Comparison of ENCODE assay signal across 15 cellular contexts in the genomic region with DNA sequence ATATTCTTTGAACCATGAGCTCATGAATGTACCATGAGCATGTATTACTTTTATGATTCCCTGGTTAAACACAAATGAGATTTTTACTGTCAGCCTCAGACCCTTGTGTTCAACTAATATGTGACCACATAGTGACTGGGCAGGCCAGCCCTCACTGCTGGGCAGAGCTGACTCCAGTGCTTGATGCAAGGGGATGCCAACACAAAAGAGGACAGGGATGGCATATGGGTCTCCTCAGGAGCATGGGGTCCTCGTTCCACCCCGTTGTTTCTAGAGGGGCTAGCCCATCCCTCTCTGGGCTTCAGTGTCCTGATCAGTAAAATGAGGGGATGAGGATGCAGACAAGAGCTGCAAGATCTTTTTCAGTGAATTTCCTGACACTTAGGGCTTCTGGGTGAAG. TPM values are rescaled to one million over a fixed set of nuclear protein-coding genes. Genes with fewer than 3 reads are reported as not detected.
A peak's percentile ranks its signal among the peaks of the same experiment; 100 is the strongest.
DNase-seq lines count a peak whose midpoint lies in the region; ATAC-seq and TF ChIP-seq lines count a peak whose summit lies in the region.
"Had no signal": no experiment of that assay in that cellular context is flagged by ENCODE, and none has a peak within 500 bp of the region (broad histone marks: within the 10 kb centered on the region; RNA-seq: fewer than 3 reads in every experiment).

No MANE protein-coding gene starts in this region.

- H3F3A ChIP-seq in GM23338 (replicated peaks; ENCODE audit: low read depth), result no peaks in the 10 kb centered on the region

- H3K4me1 ChIP-seq in BLaER1 treated with 17β-estradiol and CSF1 and Interleukin-3, amounts not matched to agents 10 nM and 100 nM, result peaks cover 37 to 67% (median 48%) of the 10 kb centered on the region in 10 experiments
- H3K4me1 ChIP-seq in GM23338 (ENCODE audit: insufficient read depth), result peaks cover 44% of the 10 kb centered on the region

- DNase-seq in GM23338 (ENCODE audit: low spot score), result no peak
- no peak for DNase-seq in neural crest cell (ENCODE audit: low read depth, low spot score)
- no peak for DNase-seq in AG08396 (ENCODE audit: low spot score)
- no peak for DNase-seq in anterior cingulate cortex (lab: John Stamatoyannopoulos, UW)
- DNase-seq: Calu3; CD4-positive, alpha-beta memory T cell; NCI-H187 treated with DMSO at 0.1 percent for 48 hours; NCI-H446; OCI-M1; SIG-M5 had no signal

- H3K27ac Mint-ChIP-seq in GM23338 (peak overlapping the region; percentile 91), brain (peak overlapping the region; percentile 36 to 91 (median 84)), neural crest cell (ENCODE audit: unreplicated experiment) (no peak overlapping the region)

- H3K79me2 ChIP-seq in GM23338 (replicated peaks; ENCODE audit: insufficient read depth), result no peaks in the 10 kb centered on the region

- H3K27me3 Mint-ChIP-seq in GM23338 (ENCODE audit: insufficient read depth, low read depth, poor library complexity), result no peaks in the 10 kb centered on the region
- no peaks in the 10 kb centered on the region for H3K27me3 Mint-ChIP-seq in brain
- H3K27me3 Mint-ChIP-seq in neural crest cell (ENCODE audit: low read depth), result no peaks in the 10 kb centered on the region
- H3K27me3 Mint-ChIP-seq: CD4-positive, alpha-beta memory T cell had no signal

- H3K9me3 Mint-ChIP-seq in GM23338 (no peaks in the 10 kb centered on the region), brain (peaks cover 0 to 3% (median 0%) of the 10 kb centered on the region in 5 experiments), neural crest cell (no peaks in the 10 kb centered on the region)

- no peak overlapping the region for H3K4me3 Mint-ChIP-seq in GM23338
- no peak overlapping the region for H3K4me3 Mint-ChIP-seq in brain
- H3K4me3 Mint-ChIP-seq in neural crest cell, result peak overlapping the region; percentile 33
- H3K4me3 Mint-ChIP-seq: CD4-positive, alpha-beta memory T cell had no signal

- no peaks in the 10 kb centered on the region for H3K9me2 ChIP-seq in GM23338 (ENCODE audit: insufficient read depth)

- H4K20me1 ChIP-seq in BLaER1 treated with 17β-estradiol and CSF1 and Interleukin-3, amounts not matched to agents 10 nM and 100 nM, result peaks cover 0 to 7% (median 0%) of the 10 kb centered on the region in 11 experiments; a peak in 3 of 22 replicates
- peaks cover 10% of the 10 kb centered on the region; the same call in 1 of the 2 replicates for H4K20me1 ChIP-seq in GM23338 (replicated peaks; ENCODE audit: insufficient read depth)

- TF ChIP-seq CTCF in GM23338 (conservative IDR thresholded peaks at IDR 0.05; ENCODE audit: low read depth in 2 of 2) (no peak), brain (conservative IDR thresholded peaks at IDR 0.05) (no peak), neural crest cell (conservative IDR thresholded peaks at IDR 0.05) (no peak)

- H2AFZ ChIP-seq in GM23338, result no peak overlapping the region

- H3K36me3 Mint-ChIP-seq in GM23338 (ENCODE audit: low read depth) (peaks cover 23% of the 10 kb centered on the region), brain (peaks cover 32% of the 10 kb centered on the region), neural crest cell (ENCODE audit: low read depth) (peaks cover 18% of the 10 kb centered on the region)

- ATAC-seq in GM23338 (no peak), HG03378 (IDR thresholded peaks at IDR 0.05; ENCODE audit: unreplicated experiment) (no peak)

- no peak overlapping the region for H3K4me3 ChIP-seq in BLaER1 treated with 17β-estradiol and CSF1 and Interleukin-3, amounts not matched to agents 10 nM and 100 nM
- no peak overlapping the region for H3K4me3 ChIP-seq in GM23338
- H3K4me3 ChIP-seq: HAP-1 had no signal

- H3K4me1 Mint-ChIP-seq in GM23338 (peaks cover 42% of the 10 kb centered on the region), brain (peaks cover 57% of the 10 kb centered on the region), neural crest cell (peaks cover 55% of the 10 kb centered on the region)

- peaks cover 25 to 30% (median 29%) of the 10 kb centered on the region in 11 experiments for H3K36me3 ChIP-seq in BLaER1 treated with 17β-estradiol and CSF1 and Interleukin-3, amounts not matched to agents 10 nM and 100 nM
- H3K36me3 ChIP-seq in GM23338 (ENCODE audit: insufficient read depth), result peaks cover 16% of the 10 kb centered on the region

- peak overlapping the region; percentile 38 to 83 (median 63) for H3K4me2 ChIP-seq in BLaER1 treated with 17β-estradiol and CSF1 and Interleukin-3, amounts not matched to agents 10 nM and 100 nM
- no peak overlapping the region for H3K4me2 ChIP-seq in GM23338

- H3K9ac ChIP-seq in BLaER1 treated with 17β-estradiol and CSF1 and Interleukin-3, amounts not matched to agents 10 nM and 100 nM, result peak overlapping the region in 4 of 11 experiments; percentile 3 to 33 (median 10); a peak in 4 of 22 replicates

- no peaks in the 10 kb centered on the region for H3K9me3 ChIP-seq in BLaER1 treated with 17β-estradiol and CSF1 and Interleukin-3, amounts not matched to agents 10 nM and 100 nM (replicated peaks in 1 of 11)
- H3K9me3 ChIP-seq: HAP-1 had no signal

- no peaks in the 10 kb centered on the region for H3K27me3 ChIP-seq in BLaER1 treated with 17β-estradiol and CSF1 and Interleukin-3, amounts not matched to agents 10 nM and 100 nM
- no peaks in the 10 kb centered on the region for H3K27me3 ChIP-seq in GM23338 (ENCODE audit: insufficient read depth)

- H3K27ac ChIP-seq in BLaER1 treated with 17β-estradiol and CSF1 and Interleukin-3, amounts not matched to agents 10 nM and 100 nM, result peak overlapping the region in 2 of 11 experiments; percentile 18 to 49; a peak in 1 of 22 replicates
- H3K27ac ChIP-seq in GM23338 (ENCODE audit: low read depth), result no peak overlapping the region
- H3K27ac ChIP-seq: HL-60 had no signal

TF ChIP-seq in GM23338, 12 proteins besides CTCF, POLR2A, EP300 and RAD21:
- TF ChIP-seq STAT1 (IDR thresholded peaks at IDR 0.05; ENCODE audit: unreplicated experiment) (no peak), NANOG (IDR thresholded peaks at IDR 0.05; ENCODE audit: borderline replicate concordance) (no peak), JUNB (IDR thresholded peaks at IDR 0.05; ENCODE audit: unreplicated experiment) (no peak), CREB1 (CRISPR knock-in tag; IDR thresholded peaks at IDR 0.05; ENCODE audit: low read depth) (no peak), ZNF331 (CRISPR knock-in tag; IDR thresholded peaks at IDR 0.05; ENCODE audit: low read depth) (no peak)
- TF ChIP-seq, protein P1, sequence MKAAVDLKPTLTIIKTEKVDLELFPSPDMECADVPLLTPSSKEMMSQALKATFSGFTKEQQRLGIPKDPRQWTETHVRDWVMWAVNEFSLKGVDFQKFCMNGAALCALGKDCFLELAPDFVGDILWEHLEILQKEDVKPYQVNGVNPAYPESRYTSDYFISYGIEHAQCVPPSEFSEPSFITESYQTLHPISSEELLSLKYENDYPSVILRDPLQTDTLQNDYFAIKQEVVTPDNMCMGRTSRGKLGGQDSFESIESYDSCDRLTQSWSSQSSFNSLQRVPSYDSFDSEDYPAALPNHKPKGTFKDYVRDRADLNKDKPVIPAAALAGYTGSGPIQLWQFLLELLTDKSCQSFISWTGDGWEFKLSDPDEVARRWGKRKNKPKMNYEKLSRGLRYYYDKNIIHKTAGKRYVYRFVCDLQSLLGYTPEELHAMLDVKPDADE (IDR thresholded peaks at IDR 0.05), result no peak
- TF ChIP-seq, protein P2, sequence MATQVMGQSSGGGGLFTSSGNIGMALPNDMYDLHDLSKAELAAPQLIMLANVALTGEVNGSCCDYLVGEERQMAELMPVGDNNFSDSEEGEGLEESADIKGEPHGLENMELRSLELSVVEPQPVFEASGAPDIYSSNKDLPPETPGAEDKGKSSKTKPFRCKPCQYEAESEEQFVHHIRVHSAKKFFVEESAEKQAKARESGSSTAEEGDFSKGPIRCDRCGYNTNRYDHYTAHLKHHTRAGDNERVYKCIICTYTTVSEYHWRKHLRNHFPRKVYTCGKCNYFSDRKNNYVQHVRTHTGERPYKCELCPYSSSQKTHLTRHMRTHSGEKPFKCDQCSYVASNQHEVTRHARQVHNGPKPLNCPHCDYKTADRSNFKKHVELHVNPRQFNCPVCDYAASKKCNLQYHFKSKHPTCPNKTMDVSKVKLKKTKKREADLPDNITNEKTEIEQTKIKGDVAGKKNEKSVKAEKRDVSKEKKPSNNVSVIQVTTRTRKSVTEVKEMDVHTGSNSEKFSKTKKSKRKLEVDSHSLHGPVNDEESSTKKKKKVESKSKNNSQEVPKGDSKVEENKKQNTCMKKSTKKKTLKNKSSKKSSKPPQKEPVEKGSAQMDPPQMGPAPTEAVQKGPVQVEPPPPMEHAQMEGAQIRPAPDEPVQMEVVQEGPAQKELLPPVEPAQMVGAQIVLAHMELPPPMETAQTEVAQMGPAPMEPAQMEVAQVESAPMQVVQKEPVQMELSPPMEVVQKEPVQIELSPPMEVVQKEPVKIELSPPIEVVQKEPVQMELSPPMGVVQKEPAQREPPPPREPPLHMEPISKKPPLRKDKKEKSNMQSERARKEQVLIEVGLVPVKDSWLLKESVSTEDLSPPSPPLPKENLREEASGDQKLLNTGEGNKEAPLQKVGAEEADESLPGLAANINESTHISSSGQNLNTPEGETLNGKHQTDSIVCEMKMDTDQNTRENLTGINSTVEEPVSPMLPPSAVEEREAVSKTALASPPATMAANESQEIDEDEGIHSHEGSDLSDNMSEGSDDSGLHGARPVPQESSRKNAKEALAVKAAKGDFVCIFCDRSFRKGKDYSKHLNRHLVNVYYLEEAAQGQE (IDR thresholded peaks at IDR 0.05; ENCODE audit: unreplicated experiment), result no peak
TF ChIP-seq in GM23338: peak in this region for 0.

RNA-seq across cellular contexts. Expression of a gene that starts 19.3 kb away (rescaled TPM):
- total RNA-seq in GM23338 (2014; rRNA removed; shearing (Covaris generic)), result 81.7 and 82.7 TPM in 2 replicates
- polyA plus RNA-seq in GM23338 (2016; fragmentation: Nextera tagmentation; extraction: Ambion mirVana), result 55.9 and 61.1 TPM in 2 replicates
- 85.1 TPM for polyA plus RNA-seq in brain (ENCODE audit: insufficient read depth, low read depth, low replicate concordance)
- 72.1 and 73.1 TPM in 2 replicates for total RNA-seq in neural crest cell
